Comparison of ENCODE assay signal across 7 cellular contexts in the genomic region with DNA sequence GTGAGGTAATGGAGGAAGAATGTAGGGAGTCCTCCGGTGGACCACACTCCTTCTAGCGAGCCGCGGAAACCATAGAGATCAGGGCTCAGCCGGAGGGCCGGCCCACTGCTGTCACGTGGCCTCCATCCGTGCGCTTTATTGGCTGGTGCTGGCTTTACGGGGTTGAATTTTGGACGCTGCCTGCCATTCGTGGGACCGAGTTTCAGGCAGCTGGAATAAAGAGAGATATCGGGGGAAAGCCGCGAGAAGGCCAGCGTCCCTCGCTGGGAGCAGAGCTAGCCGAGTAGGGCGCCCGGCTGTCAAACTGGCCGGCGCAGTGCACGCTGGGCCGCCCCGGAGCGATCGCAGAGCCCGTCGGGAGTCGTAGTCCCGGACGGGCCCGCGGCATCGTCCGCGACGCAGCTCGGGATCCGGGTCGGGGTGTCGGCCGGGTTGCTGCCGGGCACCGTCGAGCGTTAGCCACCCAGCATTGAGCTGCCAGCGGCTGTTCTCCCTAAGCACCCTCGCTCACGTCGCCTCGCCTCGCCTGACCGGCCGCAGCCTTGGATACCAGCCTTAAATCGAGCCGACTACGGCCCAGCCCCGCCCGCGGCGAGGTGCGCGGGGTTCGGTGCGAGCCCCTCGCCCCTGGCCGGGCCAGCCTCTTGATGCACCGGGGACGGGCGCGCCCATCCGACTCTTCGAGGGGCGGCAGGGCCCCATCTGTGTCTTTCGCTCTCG. TPM values are rescaled to one million over a fixed set of nuclear protein-coding genes. Genes with fewer than 3 reads are reported as not detected.
A peak's percentile ranks its signal among the peaks of the same experiment; 100 is the strongest.
DNase-seq lines count a peak whose midpoint lies in the region; ATAC-seq and TF ChIP-seq lines count a peak whose summit lies in the region.
"Not testable (repeated sequence)": the region's sequence is repeated elsewhere in the genome, so short reads cannot be mapped to it uniquely, and the experiment has no call there.

A gene with protein sequence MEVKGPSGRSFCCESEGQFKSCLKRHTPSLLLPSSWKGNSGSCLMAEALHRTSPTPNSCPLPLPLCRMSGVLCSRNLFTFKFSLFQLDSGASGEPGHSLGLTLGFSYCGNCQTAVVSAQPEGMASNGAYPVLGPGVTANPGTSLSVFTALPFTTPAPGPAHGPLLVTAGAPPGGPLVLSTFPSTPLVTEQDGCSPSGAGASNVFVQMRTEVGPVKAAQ (N-terminal part only) (plus strand): TSS at position 244 of the 720 bp plus-strand sequence. CDS start 15,002 bp downstream, outside the sequence.

- H3K27me3 ChIP-seq in sigmoid colon: not testable (repeated sequence)

- in situ Hi-C loops in T47D (cut with HindIII; ENCODE audit: low pct_unique_long_range_greater_than_20kb, low sequenced_read_pairs): not testable (repeated sequence)

- H3K4me1 ChIP-seq in sigmoid colon: peaks cover 0 to 14% (median 6%) of the 10 kb centered on the region in 4 donors

- TF ChIP-seq EP300 in sigmoid colon (IDR thresholded peaks at IDR 0.05): not testable (repeated sequence)

- TF ChIP-seq CTCF in WI38 (IDR thresholded peaks at IDR 0.05; ENCODE audit: low read depth, low read length); sigmoid colon (IDR thresholded peaks at IDR 0.05): not testable (repeated sequence)

- intact Hi-C loops in sigmoid colon (cut with DNase I): loop anchor here (10.0 kb wide), 1 partner anchor 98 kb away; no protein-coding TSS in a partner anchor

- peak in 1 of 2 donors; percentile 40 for TF ChIP-seq POLR2A in sigmoid colon (IDR thresholded peaks at IDR 0.05)

- H3K9me3 ChIP-seq in iPS-18c (ENCODE audit: control insufficient read depth, insufficient read depth, low read length); sigmoid colon: not testable (repeated sequence)

- not testable (repeated sequence) for H3K36me3 ChIP-seq in sigmoid colon

- ATAC-seq in GM18517 (IDR thresholded peaks at IDR 0.05; ENCODE audit: unreplicated experiment) (peak; percentile 97), HG02973 (IDR thresholded peaks at IDR 0.05; ENCODE audit: unreplicated experiment) (peak; percentile 92)

- 0% methylated on average over 49 to 76 of the region's 78 CpGs for WGBS in sigmoid colon, 2 donors

- H3K27ac ChIP-seq in sigmoid colon: peak within 1 kb of the TSS; percentile 80 to 91 (median 88)

- DNase-seq in NCI-H1930 (lab: John Stamatoyannopoulos, UW): peak; percentile 26 to 45
- DNase-seq in T47D (ENCODE audit: low read depth in 1 of 2, low spot score in 1 of 2): peak; percentile 38 to 90
- DNase-seq in sigmoid colon: peak; percentile 92

- peak within 1 kb of the TSS; percentile 58 for H3K4me3 ChIP-seq in WI38 (ENCODE audit: low read depth, low read length)
- peak within 1 kb of the TSS; percentile 52 for H3K4me3 ChIP-seq in iPS-18c (ENCODE audit: insufficient read depth, low read depth, low read length)
- H3K4me3 ChIP-seq in sigmoid colon: peak within 1 kb of the TSS; percentile 52 to 61 (median 57)

RNA-seq across cellular contexts. Expression of the gene that starts here (rescaled TPM):
- not detected for total RNA-seq in sigmoid colon
- 1 to 10 TPM in 1 of 3 donors, not detected in 2; 1.2 TPM for polyA plus RNA-seq in sigmoid colon

Comparison
In these comparisons a context has a peak if more than half of its experiments do, and no peak if none do; other contexts are left out.
1. Peak in every context shown above with its lines: DNase-seq, ATAC-seq, H3K4me3 ChIP-seq and H3K27ac ChIP-seq.
2. DNase-seq: peak in every context shown above with its lines; median percentile 92 in sigmoid colon; 64 in T47D; 36 in NCI-H1930.